ENCODE assay signal across 1 cellular context in genomic region chr11:110896358-110896757, GRCh38.
TF ChIP-seq lines count a peak whose summit lies in the region.

No MANE protein-coding gene starts in this region.

TF ChIP-seq in SK-N-SH treated with all-trans-retinoic acid at 6 μM for 48 hours, 23 proteins besides CTCF, POLR2A, EP300 and RAD21 (continued from another document):
- TF ChIP-seq, protein P1, sequence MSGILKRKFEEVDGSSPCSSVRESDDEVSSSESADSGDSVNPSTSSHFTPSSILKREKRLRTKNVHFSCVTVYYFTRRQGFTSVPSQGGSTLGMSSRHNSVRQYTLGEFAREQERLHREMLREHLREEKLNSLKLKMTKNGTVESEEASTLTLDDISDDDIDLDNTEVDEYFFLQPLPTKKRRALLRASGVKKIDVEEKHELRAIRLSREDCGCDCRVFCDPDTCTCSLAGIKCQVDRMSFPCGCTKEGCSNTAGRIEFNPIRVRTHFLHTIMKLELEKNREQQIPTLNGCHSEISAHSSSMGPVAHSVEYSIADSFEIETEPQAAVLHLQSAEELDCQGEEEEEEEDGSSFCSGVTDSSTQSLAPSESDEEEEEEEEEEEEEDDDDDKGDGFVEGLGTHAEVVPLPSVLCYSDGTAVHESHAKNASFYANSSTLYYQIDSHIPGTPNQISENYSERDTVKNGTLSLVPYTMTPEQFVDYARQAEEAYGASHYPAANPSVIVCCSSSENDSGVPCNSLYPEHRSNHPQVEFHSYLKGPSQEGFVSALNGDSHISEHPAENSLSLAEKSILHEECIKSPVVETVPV (CRISPR knock-in tag; IDR thresholded peaks at IDR 0.05), result no peak
